In the genomic region with DNA sequence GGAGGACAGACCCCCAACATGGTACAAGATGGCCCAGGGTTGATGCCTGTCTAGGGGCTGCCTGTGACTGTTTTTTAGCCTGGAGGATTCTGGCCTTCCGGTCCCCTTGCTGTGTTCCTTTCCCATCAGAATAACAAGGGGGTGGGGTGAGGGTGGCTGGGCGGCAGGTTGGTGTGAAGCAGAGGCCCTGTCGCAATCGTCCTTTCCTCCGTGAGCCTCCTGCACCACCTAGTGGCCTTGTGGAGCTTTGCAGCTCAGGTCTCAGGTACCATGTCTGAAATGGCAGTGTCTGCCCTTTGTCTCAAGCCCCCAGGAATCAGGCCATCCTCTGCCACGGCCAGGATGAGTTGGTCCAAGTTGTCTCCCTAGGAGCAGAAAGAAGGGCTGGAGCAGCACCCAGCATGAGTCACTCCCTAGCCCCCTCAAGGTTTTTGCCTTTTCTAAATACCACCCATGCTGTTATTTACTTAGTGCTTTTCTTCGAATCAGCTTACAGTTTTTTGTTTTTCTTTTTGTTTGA, we compare ENCODE assay signal across 8 cellular contexts. TPM values are rescaled to one million over a fixed set of nuclear protein-coding genes. Genes with fewer than 3 reads are reported as not detected.
DNase-seq lines count a peak whose midpoint lies in the region; ATAC-seq and TF ChIP-seq lines count a peak whose summit lies in the region.

No MANE protein-coding gene starts in this region.

- H3K9me3 ChIP-seq in Caco-2 (no peaks in the 10 kb centered on the region), Peyer's patch (no peaks in the 10 kb centered on the region), neutrophil (no peaks in the 10 kb centered on the region)

- H3K4me1 Mint-ChIP-seq in Caco-2 (ENCODE audit: low read depth, unreplicated experiment), result no peaks in the 10 kb centered on the region
- H3K4me1 Mint-ChIP-seq in activated T-helper 1 cell treated with anti-CD3 and anti-CD28 coated beads, Interleukin-12 subunit alpha, Interleukin-12 subunit beta, Interleukin-2, Interleukin-4 antibody, amounts not matched to agents 30 ng/mL and 10 ng/mL and 1 ng/mL, durations not matched to agents 14 hours and 24 hours and 36 hours (ENCODE audit: low read depth), result peaks cover 39% of the 10 kb centered on the region

- peak; percentile 70 for ATAC-seq in GM21360 (IDR thresholded peaks at IDR 0.05; ENCODE audit: unreplicated experiment)

- H3K4me3 ChIP-seq in Caco-2 (ENCODE audit: low read depth, low read length) (no peak overlapping the region), Peyer's patch (no peak overlapping the region), fibroblast of the aortic adventitia (ENCODE audit: low read depth, low read length) (no peak overlapping the region), neutrophil (ENCODE audit: low read depth in 1 of 2, low read length in 1 of 2) (no peak overlapping the region)

- no peaks in the 10 kb centered on the region for H3K27me3 ChIP-seq in Caco-2 (replicated peaks; ENCODE audit: control insufficient read depth, insufficient read depth, low read length)
- H3K27me3 ChIP-seq in Peyer's patch, result no peaks in the 10 kb centered on the region
- no peaks in the 10 kb centered on the region for H3K27me3 ChIP-seq in neutrophil

- no peak for TF ChIP-seq EP300 in Ishikawa (IDR thresholded peaks at IDR 0.05; ENCODE audit: borderline replicate concordance)

- peak; percentile 99 for TF ChIP-seq RAD21 in Ishikawa (IDR thresholded peaks at IDR 0.05; ENCODE audit: low read depth)

- H3K36me3 Mint-ChIP-seq in Caco-2 (ENCODE audit: insufficient read depth, unreplicated experiment), result no peaks in the 10 kb centered on the region
- H3K36me3 Mint-ChIP-seq in activated T-helper 1 cell treated with anti-CD3 and anti-CD28 coated beads, Interleukin-12 subunit alpha, Interleukin-12 subunit beta, Interleukin-2, Interleukin-4 antibody, amounts not matched to agents 30 ng/mL and 10 ng/mL and 1 ng/mL, durations not matched to agents 14 hours and 24 hours and 36 hours (ENCODE audit: low read depth), result peaks cover 42% of the 10 kb centered on the region

- H3K9me3 Mint-ChIP-seq in Caco-2 (ENCODE audit: unreplicated experiment), result no peaks in the 10 kb centered on the region
- H3K9me3 Mint-ChIP-seq in activated T-helper 1 cell treated with anti-CD3 and anti-CD28 coated beads, Interleukin-12 subunit alpha, Interleukin-12 subunit beta, Interleukin-2, Interleukin-4 antibody, amounts not matched to agents 30 ng/mL and 10 ng/mL and 1 ng/mL, durations not matched to agents 14 hours and 24 hours and 36 hours, result no peaks in the 10 kb centered on the region

- H3K4me3 Mint-ChIP-seq in Caco-2 (ENCODE audit: unreplicated experiment), result no peak overlapping the region
- no peak overlapping the region for H3K4me3 Mint-ChIP-seq in activated T-helper 1 cell treated with anti-CD3 and anti-CD28 coated beads, Interleukin-12 subunit alpha, Interleukin-12 subunit beta, Interleukin-2, Interleukin-4 antibody, amounts not matched to agents 30 ng/mL and 10 ng/mL and 1 ng/mL, durations not matched to agents 14 hours and 24 hours and 36 hours

- DNase-seq in Caco-2 (peak; percentile 91 to 94), Peyer's patch (peak; percentile 84 to 94 (median 84)), fibroblast of the aortic adventitia (ENCODE audit: low read depth) (peak; percentile 85), superior temporal gyrus (ENCODE audit: extremely low spot score) (peak; percentile 90)
- DNase-seq in activated T-helper 1 cell treated with anti-CD3 and anti-CD28 coated beads, Interleukin-12 subunit alpha, Interleukin-12 subunit beta, Interleukin-2, Interleukin-4 antibody, amounts not matched to agents 30 ng/mL and 10 ng/mL and 1 ng/mL, durations not matched to agents 14 hours and 24 hours and 36 hours (ENCODE audit: low spot score), result peak; percentile 74

- H3K27ac Mint-ChIP-seq in Caco-2 (ENCODE audit: unreplicated experiment), result no peak overlapping the region
- H3K27ac Mint-ChIP-seq in activated T-helper 1 cell treated with anti-CD3 and anti-CD28 coated beads, Interleukin-12 subunit alpha, Interleukin-12 subunit beta, Interleukin-2, Interleukin-4 antibody, amounts not matched to agents 30 ng/mL and 10 ng/mL and 1 ng/mL, durations not matched to agents 14 hours and 24 hours and 36 hours, result peak overlapping the region; percentile 63

- H3K27me3 Mint-ChIP-seq in Caco-2 (ENCODE audit: insufficient read depth, unreplicated experiment), result no peaks in the 10 kb centered on the region
- H3K27me3 Mint-ChIP-seq in activated T-helper 1 cell treated with anti-CD3 and anti-CD28 coated beads, Interleukin-12 subunit alpha, Interleukin-12 subunit beta, Interleukin-2, Interleukin-4 antibody, amounts not matched to agents 30 ng/mL and 10 ng/mL and 1 ng/mL, durations not matched to agents 14 hours and 24 hours and 36 hours (ENCODE audit: insufficient read depth), result no peaks in the 10 kb centered on the region

- H3K4me1 ChIP-seq in Caco-2 (peaks cover 4% of the 10 kb centered on the region), Peyer's patch (peaks cover 0 to 4% (median 0%) of the 10 kb centered on the region in 4 donors), neutrophil (ENCODE audit: control insufficient read depth in 1 of 2, insufficient read depth in 1 of 2, low read depth in 1 of 2, low read length in 1 of 2) (peaks cover 4 to 5% of the 10 kb centered on the region in 2 experiments)

- no peak for TF ChIP-seq POLR2A in Peyer's patch (IDR thresholded peaks at IDR 0.05)

- H3K36me3 ChIP-seq in Caco-2 (ENCODE audit: control insufficient read depth, insufficient read depth, low read length) (no peaks in the 10 kb centered on the region), Peyer's patch (peaks cover 0 to 46% (median 0%) of the 10 kb centered on the region in 3 donors), neutrophil (peaks cover 93% of the 10 kb centered on the region)

- H3K27ac ChIP-seq in Peyer's patch, result peak overlapping the region in 1 of 4 donors; percentile 17
- H3K27ac ChIP-seq in neutrophil, result peak overlapping the region; percentile 25

- POLR2A ChIA-PET in Caco-2 (lab: Charles Lee), result no interaction called here

- intact Hi-C loops in Caco-2 (cut with micrococcal nuclease; ENCODE audit: unreplicated experiment), result loop anchor here (1.0 to 10.0 kb wide), 6 partner anchors 59 to 388 kb away; a partner anchor contains a TSS
- intact Hi-C loops in activated T-helper 1 cell treated with anti-CD3 and anti-CD28 coated beads, Interleukin-12 subunit alpha, Interleukin-12 subunit beta, Interleukin-2, Interleukin-4 antibody, amounts not matched to agents 30 ng/mL and 10 ng/mL and 1 ng/mL, durations not matched to agents 14 hours and 24 hours and 36 hours (cut with micrococcal nuclease), result loop anchor here (1.0 to 5.0 kb wide), 9 partner anchors 16 to 405 kb away; a partner anchor contains a TSS

- no TSS peak for BruUV-seq in Caco-2 (replicated peaks; lab: Mats Ljungman, UMichigan)

- TF ChIP-seq CTCF in Caco-2 (IDR thresholded peaks at IDR 0.05; ENCODE audit: insufficient read depth in 1 of 2, low read depth in 1 of 2, low read length in 1 of 2, severe bottlenecking in 1 of 2, unreplicated experiment in 1 of 2) (peak; percentile 99 to 100), Peyer's patch (IDR thresholded peaks at IDR 0.05) (peak; percentile 89 to 97 (median 94)), fibroblast of the aortic adventitia (IDR thresholded peaks at IDR 0.05; ENCODE audit: insufficient read depth, low read length) (peak; percentile 98), neutrophil (IDR thresholded peaks at IDR 0.05) (peak; percentile 93)

- CTCF ChIA-PET in Caco-2 (lab: Charles Lee), result interaction anchor here (0.5 to 1.5 kb wide), 32 partner anchors 15 to 388 kb away, joined by 3 to 39 read pairs (median 3); a partner anchor contains a TSS

TF ChIP-seq in Ishikawa, 13 proteins besides CTCF, POLR2A, EP300 and RAD21:
- TF ChIP-seq CREB1 (IDR thresholded peaks at IDR 0.05; ENCODE audit: low read depth), result no peak
- TF ChIP-seq CEBPB (IDR thresholded peaks at IDR 0.05), result peak; percentile 97
- TF ChIP-seq, protein P1, sequence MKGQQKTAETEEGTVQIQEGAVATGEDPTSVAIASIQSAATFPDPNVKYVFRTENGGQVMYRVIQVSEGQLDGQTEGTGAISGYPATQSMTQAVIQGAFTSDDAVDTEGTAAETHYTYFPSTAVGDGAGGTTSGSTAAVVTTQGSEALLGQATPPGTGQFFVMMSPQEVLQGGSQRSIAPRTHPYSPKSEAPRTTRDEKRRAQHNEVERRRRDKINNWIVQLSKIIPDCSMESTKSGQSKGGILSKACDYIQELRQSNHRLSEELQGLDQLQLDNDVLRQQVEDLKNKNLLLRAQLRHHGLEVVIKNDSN (IDR thresholded peaks at IDR 0.05), result no peak
- TF ChIP-seq, protein P2, sequence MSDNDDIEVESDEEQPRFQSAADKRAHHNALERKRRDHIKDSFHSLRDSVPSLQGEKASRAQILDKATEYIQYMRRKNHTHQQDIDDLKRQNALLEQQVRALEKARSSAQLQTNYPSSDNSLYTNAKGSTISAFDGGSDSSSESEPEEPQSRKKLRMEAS (IDR thresholded peaks at IDR 0.05), result no peak
- TF ChIP-seq TAF1 (IDR thresholded peaks at IDR 0.05; ENCODE audit: low read depth), result no peak
- no peak for TF ChIP-seq EGR1 (IDR thresholded peaks at IDR 0.05)

RNA-seq across cellular contexts. Expression of a gene that starts 24.2 kb away (rescaled TPM):
- 0.57 and 0.60 TPM in 2 replicates for total RNA-seq in Caco-2 (2022)
- total RNA-seq in Peyer's patch, result 10 to 100 TPM in 1 of 4 donors, 1 to 10 TPM in 2, not detected in 1; 1.1 to 11.1 (median 3.2) TPM
- total RNA-seq in activated T-helper 1 cell treated with anti-CD3 and anti-CD28 coated beads, Interleukin-12 subunit alpha, Interleukin-12 subunit beta, Interleukin-2, Interleukin-4 antibody, amounts not matched to agents 30 ng/mL and 10 ng/mL and 1 ng/mL, durations not matched to agents 14 hours and 24 hours and 36 hours, result not detected in 2 replicates
- 0.18 TPM in 1 of 2 replicates, not detected in the other for total RNA-seq in fibroblast of the aortic adventitia (ENCODE audit: low replicate concordance)

RNA-seq across cellular contexts. Expression of a gene that starts 58.7 kb away (rescaled TPM):
- total RNA-seq in Caco-2 (2022) (86.5 and 89.0 TPM in 2 replicates), Peyer's patch (100 to 1,000 TPM in 2 of 4 donors, 10 to 100 TPM in 2; 32.2 to 110 (median 94.4) TPM), fibroblast of the aortic adventitia (ENCODE audit: low replicate concordance) (0.27 and 1.2 TPM in 2 replicates)
- 1.6 and 2.7 TPM in 2 replicates for total RNA-seq in activated T-helper 1 cell treated with anti-CD3 and anti-CD28 coated beads, Interleukin-12 subunit alpha, Interleukin-12 subunit beta, Interleukin-2, Interleukin-4 antibody, amounts not matched to agents 30 ng/mL and 10 ng/mL and 1 ng/mL, durations not matched to agents 14 hours and 24 hours and 36 hours
